6 cellular contexts compared by ENCODE assay signal in genomic region chr22:50303848-50304527, GRCh38. TPM values are rescaled to one million over a fixed set of nuclear protein-coding genes. Genes with fewer than 3 reads are reported as not detected.
DNase-seq lines count a peak whose midpoint lies in the region; ATAC-seq and TF ChIP-seq lines count a peak whose summit lies in the region.

No MANE protein-coding gene starts in this region.

- H3K36me3 Mint-ChIP-seq in activated T-helper 1 cell treated with anti-CD3 and anti-CD28 coated beads, Interleukin-12 subunit alpha, Interleukin-12 subunit beta, Interleukin-2, Interleukin-4 antibody, amounts not matched to agents 30 ng/mL and 10 ng/mL and 1 ng/mL, durations not matched to agents 14 hours and 24 hours and 36 hours (ENCODE audit: low read depth), result no peaks in the 10 kb centered on the region

- H3K27ac Mint-ChIP-seq in activated T-helper 1 cell treated with anti-CD3 and anti-CD28 coated beads, Interleukin-12 subunit alpha, Interleukin-12 subunit beta, Interleukin-2, Interleukin-4 antibody, amounts not matched to agents 30 ng/mL and 10 ng/mL and 1 ng/mL, durations not matched to agents 14 hours and 24 hours and 36 hours, result peak overlapping the region; percentile 40

- H3K4me3 Mint-ChIP-seq in activated T-helper 1 cell treated with anti-CD3 and anti-CD28 coated beads, Interleukin-12 subunit alpha, Interleukin-12 subunit beta, Interleukin-2, Interleukin-4 antibody, amounts not matched to agents 30 ng/mL and 10 ng/mL and 1 ng/mL, durations not matched to agents 14 hours and 24 hours and 36 hours, result peak overlapping the region; percentile 66

- no peak for ATAC-seq in GM19395 (IDR thresholded peaks at IDR 0.05; ENCODE audit: unreplicated experiment)

- no peaks in the 10 kb centered on the region for H3K27me3 ChIP-seq in GM06990 (replicated peaks; ENCODE audit: control insufficient read depth, insufficient read depth, low read length)

- no peaks in the 10 kb centered on the region for H3K9me3 Mint-ChIP-seq in activated T-helper 1 cell treated with anti-CD3 and anti-CD28 coated beads, Interleukin-12 subunit alpha, Interleukin-12 subunit beta, Interleukin-2, Interleukin-4 antibody, amounts not matched to agents 30 ng/mL and 10 ng/mL and 1 ng/mL, durations not matched to agents 14 hours and 24 hours and 36 hours

- H3K27me3 Mint-ChIP-seq in activated T-helper 1 cell treated with anti-CD3 and anti-CD28 coated beads, Interleukin-12 subunit alpha, Interleukin-12 subunit beta, Interleukin-2, Interleukin-4 antibody, amounts not matched to agents 30 ng/mL and 10 ng/mL and 1 ng/mL, durations not matched to agents 14 hours and 24 hours and 36 hours (ENCODE audit: insufficient read depth), result peaks cover 5% of the 10 kb centered on the region

- peaks cover 6% of the 10 kb centered on the region for H3K36me3 ChIP-seq in GM06990 (ENCODE audit: control insufficient read depth, insufficient read depth, low read length)

- H3K4me1 Mint-ChIP-seq in activated T-helper 1 cell treated with anti-CD3 and anti-CD28 coated beads, Interleukin-12 subunit alpha, Interleukin-12 subunit beta, Interleukin-2, Interleukin-4 antibody, amounts not matched to agents 30 ng/mL and 10 ng/mL and 1 ng/mL, durations not matched to agents 14 hours and 24 hours and 36 hours (ENCODE audit: low read depth), result peaks cover 6% of the 10 kb centered on the region

- intact Hi-C loops in activated T-helper 1 cell treated with anti-CD3 and anti-CD28 coated beads, Interleukin-12 subunit alpha, Interleukin-12 subunit beta, Interleukin-2, Interleukin-4 antibody, amounts not matched to agents 30 ng/mL and 10 ng/mL and 1 ng/mL, durations not matched to agents 14 hours and 24 hours and 36 hours (cut with micrococcal nuclease), result no loop called here

- DNase-seq in GM06990 (ENCODE audit: extremely low read depth, insufficient read length), result no peak
- DNase-seq in activated T-helper 1 cell treated with anti-CD3 and anti-CD28 coated beads, Interleukin-12 subunit alpha, Interleukin-12 subunit beta, Interleukin-2, Interleukin-4 antibody, amounts not matched to agents 30 ng/mL and 10 ng/mL and 1 ng/mL, durations not matched to agents 14 hours and 24 hours and 36 hours (ENCODE audit: low spot score), result no peak
- peak; percentile 50 for DNase-seq in midbrain (lab: John Stamatoyannopoulos, UW)
- no peak for DNase-seq in stimulated activated CD4-positive, alpha-beta T cell treated with anti-CD3 and anti-CD28 coated beads, Interleukin-4, amount 100 ng/mL, for 1 hour
- DNase-seq in dedifferentiated amniotic fluid mesenchymal stem cell (ENCODE audit: extremely low spot score), result no peak

- peak overlapping the region; percentile 97 for H3K4me3 ChIP-seq in GM06990 (replicated peaks; ENCODE audit: low read depth, low read length)

- peak; percentile 26 for TF ChIP-seq CTCF in GM06990 (IDR thresholded peaks at IDR 0.05; ENCODE audit: insufficient read depth, low read length, poor library complexity, severe bottlenecking)

RNA-seq across cellular contexts. Expression of gene PLXNB2, which starts 3.5 kb away (rescaled TPM):
- 8.9 and 10.2 TPM in 2 replicates for total RNA-seq in activated T-helper 1 cell treated with anti-CD3 and anti-CD28 coated beads, Interleukin-12 subunit alpha, Interleukin-12 subunit beta, Interleukin-2, Interleukin-4 antibody, amounts not matched to agents 30 ng/mL and 10 ng/mL and 1 ng/mL, durations not matched to agents 14 hours and 24 hours and 36 hours

RNA-seq across cellular contexts. Expression of gene DENND6B, which starts 22.8 kb away (rescaled TPM):
- 1.7 and 2.2 TPM in 2 replicates for total RNA-seq in activated T-helper 1 cell treated with anti-CD3 and anti-CD28 coated beads, Interleukin-12 subunit alpha, Interleukin-12 subunit beta, Interleukin-2, Interleukin-4 antibody, amounts not matched to agents 30 ng/mL and 10 ng/mL and 1 ng/mL, durations not matched to agents 14 hours and 24 hours and 36 hours

RNA-seq across cellular contexts. Expression of gene MAPK11, which starts 33.8 kb away (rescaled TPM):
- 24.6 and 28.9 TPM in 2 replicates for total RNA-seq in activated T-helper 1 cell treated with anti-CD3 and anti-CD28 coated beads, Interleukin-12 subunit alpha, Interleukin-12 subunit beta, Interleukin-2, Interleukin-4 antibody, amounts not matched to agents 30 ng/mL and 10 ng/mL and 1 ng/mL, durations not matched to agents 14 hours and 24 hours and 36 hours

RNA-seq across cellular contexts. Expression of gene PPP6R2, which starts 39.1 kb away (rescaled TPM):
- 46.0 and 48.5 TPM in 2 replicates for total RNA-seq in activated T-helper 1 cell treated with anti-CD3 and anti-CD28 coated beads, Interleukin-12 subunit alpha, Interleukin-12 subunit beta, Interleukin-2, Interleukin-4 antibody, amounts not matched to agents 30 ng/mL and 10 ng/mL and 1 ng/mL, durations not matched to agents 14 hours and 24 hours and 36 hours

RNA-seq across cellular contexts. Expression of gene MAPK12, which starts 42.5 kb away (rescaled TPM):
- total RNA-seq in activated T-helper 1 cell treated with anti-CD3 and anti-CD28 coated beads, Interleukin-12 subunit alpha, Interleukin-12 subunit beta, Interleukin-2, Interleukin-4 antibody, amounts not matched to agents 30 ng/mL and 10 ng/mL and 1 ng/mL, durations not matched to agents 14 hours and 24 hours and 36 hours, result 15.1 and 19.0 TPM in 2 replicates
